In genomic region chr15:53746101-53746500, GRCh38 we compare ENCODE assay signal across 16 cellular contexts. TPM values are rescaled to one million over a fixed set of nuclear protein-coding genes. Genes with fewer than 3 reads are reported as not detected.
"Had no signal": no experiment of that assay in that cellular context is flagged by ENCODE, and none has a peak within 500 bp of the region (broad histone marks: within the 10 kb centered on the region; RNA-seq: fewer than 3 reads in every experiment).

No MANE protein-coding gene starts in this region.

- ATAC-seq: activated naive CD4-positive, alpha-beta T cell treated with anti-CD3 and anti-CD28 coated beads, Interleukin-2, amount 50 U/mL, for 72 hours; activated T-cell treated with anti-CD3 and anti-CD28 coated beads, Interleukin-2, amount 50 U/mL, for 72 hours; naive thymus-derived CD8-positive, alpha-beta T cell; pancreas; stimulated activated effector memory CD8-positive, alpha-beta T cell treated with anti-CD3 and anti-CD28 coated beads, Interleukin-12 subunit alpha, Interleukin-12 subunit beta, amount 100 ng/mL, for 72 hours had no signal

- H3K9me3 ChIP-seq: esophagus muscularis mucosa, left ventricle myocardium inferior, pancreas had no signal

- H3K4me3 ChIP-seq: esophagus muscularis mucosa, hepatocyte, left ventricle myocardium inferior, pancreas had no signal

- H3K4me1 ChIP-seq: esophagus muscularis mucosa, left ventricle myocardium inferior, pancreas had no signal

- H3K27ac ChIP-seq: esophagus muscularis mucosa, hepatocyte, left ventricle myocardium inferior, pancreas had no signal

- H3K36me3 ChIP-seq: esophagus muscularis mucosa, left ventricle myocardium inferior, pancreas had no signal

- H3K27me3 ChIP-seq: esophagus muscularis mucosa, hepatocyte, pancreas had no signal

- DNase-seq: activated B cell treated with CpG ODN at 0.5 μM for 24 hours; activated CD4-positive, alpha-beta T cell treated with anti-CD3 and anti-CD28 coated beads, Interleukin-2, amount 10 ng/mL, durations not matched to agents 24 days and 14 days; activated CD8-positive, alpha-beta memory T cell treated with anti-CD3 and anti-CD28 coated beads, Interleukin-2, amount 50 U/mL, for 48 hours; activated gamma-delta T cell; activated T-cell treated with anti-CD3 and anti-CD28 coated beads, Interleukin-2, amount 50 U/mL, for 72 hours; amniotic stem cell; caudate nucleus; islet precursor cell; left ventricle myocardium inferior; naive thymus-derived CD8-positive, alpha-beta T cell; pancreas; stimulated activated CD4-positive, alpha-beta T cell treated with anti-CD3 and anti-CD28 coated beads, Interleukin-12 subunit alpha, Interleukin-12 subunit beta, amount 100 ng/mL, for 4 hours had no signal

RNA-seq across cellular contexts. Expression of gene WDR72, which starts 13.4 kb away (rescaled TPM):
- total RNA-seq: activated B cell treated with CpG ODN at 0.5 μM for 24 hours; activated CD4-positive, alpha-beta T cell treated with anti-CD3 and anti-CD28 coated beads, Interleukin-2, amount 10 ng/mL, durations not matched to agents 24 days and 14 days; activated naive CD4-positive, alpha-beta T cell treated with anti-CD3 and anti-CD28 coated beads, Interleukin-2, amount 50 U/mL, for 72 hours; activated T-cell treated with anti-CD3 and anti-CD28 coated beads, Interleukin-2, amount 50 U/mL, for 72 hours; esophagus muscularis mucosa; left ventricle myocardium inferior; naive thymus-derived CD8-positive, alpha-beta T cell had no signal
- polyA plus RNA-seq: naive thymus-derived CD8-positive, alpha-beta T cell had no signal
